In the genomic region with DNA sequence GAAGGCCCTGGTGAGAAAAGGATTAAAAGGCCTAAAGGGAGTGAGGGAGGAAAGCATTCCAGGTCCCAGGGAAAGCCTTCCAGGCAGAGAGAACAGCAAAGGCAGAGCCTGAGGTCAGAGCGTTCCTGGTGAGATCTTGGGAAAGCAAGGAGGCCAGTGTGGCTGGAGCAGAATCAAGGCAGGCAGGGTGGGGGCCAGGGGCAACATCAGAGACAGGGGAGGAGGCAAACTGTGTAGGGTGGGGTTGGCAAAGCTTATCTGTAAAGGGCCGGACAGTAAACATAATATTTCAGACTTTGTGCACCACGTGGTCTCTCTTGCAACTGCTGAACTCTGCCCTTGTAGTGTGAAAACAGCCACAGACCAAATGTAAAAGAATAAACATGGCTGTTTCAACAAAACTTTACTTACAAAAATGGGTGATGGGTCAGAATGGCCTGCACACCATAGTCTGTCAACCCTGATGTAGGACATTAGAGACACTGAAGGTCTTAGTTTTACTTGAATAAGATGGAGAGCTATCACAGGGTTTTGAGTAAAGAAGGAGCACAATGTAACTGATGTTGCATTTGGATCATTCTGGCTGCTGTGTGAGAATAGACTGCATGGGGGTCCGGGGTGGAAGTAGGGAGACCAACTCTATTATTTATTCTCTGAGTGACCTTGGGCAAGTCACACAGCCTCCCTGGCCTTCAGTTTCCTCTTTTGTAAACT, we compare ENCODE assay signal across 1 cellular context.
TF ChIP-seq lines count a peak whose summit lies in the region.

No MANE protein-coding gene starts in this region.

TF ChIP-seq in HEK293T, 16 proteins besides CTCF, POLR2A, EP300 and RAD21 (continued from another document):
- TF ChIP-seq FOXM1 (IDR thresholded peaks at IDR 0.05; ENCODE audit: borderline replicate concordance), result no peak
